8 cellular contexts compared by ENCODE assay signal in the genomic region with DNA sequence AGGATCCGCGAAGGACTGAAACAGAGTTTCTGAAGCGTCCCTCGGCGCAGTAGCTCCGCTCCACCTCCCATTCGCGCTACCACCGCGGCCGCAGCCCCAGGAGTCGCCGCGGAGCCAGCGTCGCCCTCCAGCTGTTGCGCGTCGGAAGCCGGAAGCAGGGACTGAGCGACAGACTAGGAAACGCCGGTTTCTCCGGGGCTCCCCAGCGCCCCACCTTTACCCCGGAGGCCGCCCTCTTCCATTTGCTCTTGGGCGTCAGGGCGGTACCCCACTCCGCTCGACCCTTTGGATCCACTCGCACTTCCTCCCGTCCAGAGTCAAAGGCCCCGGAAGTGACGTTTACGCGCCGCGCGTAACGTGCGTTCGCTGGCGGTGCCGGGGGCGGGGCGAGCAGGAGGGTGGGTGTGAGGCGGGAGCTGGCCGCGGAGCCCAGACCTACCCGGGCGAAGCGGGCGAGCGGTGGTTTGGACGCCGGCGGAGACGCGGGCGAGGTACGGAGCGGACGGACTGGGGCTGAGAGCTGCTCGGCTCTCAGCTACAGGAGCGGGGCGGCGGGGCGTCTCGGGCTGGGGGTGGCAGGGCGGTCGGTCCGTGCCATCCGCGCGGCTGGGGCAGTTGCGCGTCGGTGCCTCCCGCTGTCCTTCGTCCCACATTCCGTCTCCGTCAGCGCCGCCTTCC. TPM values are rescaled to one million over a fixed set of nuclear protein-coding genes. Genes with fewer than 3 reads are reported as not detected.
DNase-seq lines count a peak whose midpoint lies in the region; ATAC-seq and TF ChIP-seq lines count a peak whose summit lies in the region.

RABGEF1 (plus strand) TSS at position 432 of the 678 bp plus-strand sequence. CDS start 31,167 bp downstream, outside the sequence.

- peak within 1 kb of the TSS; percentile 97 to 99 (median 98) for H3K27ac Mint-ChIP-seq in CD14-positive monocyte

- peaks cover 17 to 47% of the 10 kb centered on the region in 2 donors for H3K36me3 Mint-ChIP-seq in CD14-positive monocyte

- H3K9me3 Mint-ChIP-seq in CD14-positive monocyte, result peaks cover 7 to 14% (median 9%) of the 10 kb centered on the region in 7 donors

- TF ChIP-seq CTCF in CD14-positive monocyte (IDR thresholded peaks at IDR 0.05), result no peak

- H3K4me3 Mint-ChIP-seq in CD14-positive monocyte, result peak within 1 kb of the TSS; percentile 91 to 95

- intact Hi-C loops in CD14-positive monocyte (cut with micrococcal nuclease), result loop anchor here in 1 of 2 donors (2.0 to 5.0 kb wide), 2 partner anchors 18 to 102 kb away; no protein-coding TSS in a partner anchor

- H3K27me3 Mint-ChIP-seq in CD14-positive monocyte (ENCODE audit: low read depth in 3 of 3), result peaks cover 0 to 2% (median 2%) of the 10 kb centered on the region in 3 donors

- peaks cover 29% of the 10 kb centered on the region for H3K4me1 Mint-ChIP-seq in CD14-positive monocyte

- ATAC-seq in GM19397 (IDR thresholded peaks at IDR 0.05; ENCODE audit: unreplicated experiment) (peak; percentile 92), HG03565 (IDR thresholded peaks at IDR 0.05; ENCODE audit: unreplicated experiment) (peak; percentile 75), left lobe of liver (peak; percentile 95)

- DNase-seq in CD14-positive monocyte (ENCODE audit: low spot score) (peak; percentile 98), NCI-H748 treated with DMSO at 0.1 percent for 48 hours (lab: John Stamatoyannopoulos, UW) (peak; percentile 71), dedifferentiated amniotic fluid mesenchymal stem cell (ENCODE audit: extremely low spot score) (peak; percentile 94), left lobe of liver (ENCODE audit: low spot score) (peak; percentile 99)
- DNase-seq in activated CD4-positive, alpha-beta T cell treated with anti-CD3 and anti-CD28 coated beads, Interleukin-2, amount 50 U/mL, for 24 hours (ENCODE audit: low read depth in 1 of 2, low spot score in 1 of 2), result peak; percentile 96 to 97
- peak; percentile 98 to 99 for DNase-seq in stimulated activated CD4-positive, alpha-beta T cell treated with anti-CD3 and anti-CD28 coated beads, Interleukin-2, amount 100 ng/mL, for 24 hours

RNA-seq across cellular contexts. Expression of gene RABGEF1, which starts in this region (rescaled TPM):
- polyA plus RNA-seq in CD14-positive monocyte, result 10 to 100 TPM; 13.6 to 17.3 TPM
- total RNA-seq in left lobe of liver, result 8.4 TPM

Comparison
In these comparisons a context has a peak if more than half of its experiments do, and no peak if none do; other contexts are left out.
1. Peak in every context shown above with its lines: DNase-seq and ATAC-seq.